In genomic region chr10:88392222-88392621, GRCh38 we compare ENCODE assay signal across 8 cellular contexts.
A peak's percentile ranks its signal among the peaks of the same experiment; 100 is the strongest.
DNase-seq lines count a peak whose midpoint lies in the region; ATAC-seq and TF ChIP-seq lines count a peak whose summit lies in the region.

No MANE protein-coding gene starts in this region.

- ATAC-seq in GM18517 (IDR thresholded peaks at IDR 0.05; ENCODE audit: unreplicated experiment) = peak; percentile 76
- peak; percentile 90 for ATAC-seq in GM21529 (IDR thresholded peaks at IDR 0.05; ENCODE audit: unreplicated experiment)
- ATAC-seq in HG03521 (IDR thresholded peaks at IDR 0.05; ENCODE audit: unreplicated experiment) = peak; percentile 66
- peak; percentile 50 for ATAC-seq in esophagus mucosa
- no peak for ATAC-seq in natural killer cell

- H3K27ac Mint-ChIP-seq in natural killer cell = no peak overlapping the region

- TF ChIP-seq CTCF in natural killer cell (IDR thresholded peaks at IDR 0.05) = no peak

- H3K4me3 Mint-ChIP-seq in natural killer cell = no peak overlapping the region

- DNase-seq in D341Med (ENCODE audit: low spot score) = no peak
- DNase-seq in natural killer cell = no peak
- DNase-seq in NCI-H1092 (lab: John Stamatoyannopoulos, UW) = no peak
- DNase-seq in NCI-H446 treated with DMSO at 0.1 percent for 48 hours (lab: John Stamatoyannopoulos, UW) = no peak

- H3K36me3 Mint-ChIP-seq in natural killer cell = peaks cover 19% of the 10 kb centered on the region

- H3K4me1 Mint-ChIP-seq in natural killer cell = no peaks in the 10 kb centered on the region

- peaks cover 0 to 5% of the 10 kb centered on the region in 2 donors for H3K27me3 Mint-ChIP-seq in natural killer cell (ENCODE audit: low read depth in 2 of 2)

- intact Hi-C loops in natural killer cell (cut with micrococcal nuclease) = no loop called here

- peaks cover 8 to 9% of the 10 kb centered on the region in 2 donors for H3K9me3 Mint-ChIP-seq in natural killer cell

Comparison
In these comparisons a context has a peak if more than half of its experiments do, and no peak if none do; other contexts are left out.
1. ATAC-seq: peak in GM18517 (single experiment), GM21529 (single experiment), HG03521 (single experiment) and esophagus mucosa (single experiment); none in natural killer cell (0 of 3).